Comparison of ENCODE assay signal across 1 cellular context in genomic region chr15:55407949-55408766, GRCh38.
A peak's percentile ranks its signal among the peaks of the same experiment; 100 is the strongest.
TF ChIP-seq lines count a peak whose summit lies in the region.

Gene CCPG1, minus strand, starts transcription at chr15:55408359. Its CDS starts 18,935 bp downstream, at chr15:55389424.
Gene PIERCE2, plus strand, starts transcription at chr15:55408495. Its CDS starts 274 bp downstream, at chr15:55408769.

TF ChIP-seq in K562, 482 proteins besides CTCF, POLR2A, EP300 and RAD21 (continued from another document and continues in another):
- TF ChIP-seq REST (CRISPR knock-in tag; IDR thresholded peaks at IDR 0.05; ENCODE audit: low read depth) (0 out of 2 replicates have a peak, but pooled peaks have one; percentile 61), KDM1A (IDR thresholded peaks at IDR 0.05) (peak in 1 of 2 experiments; percentile 57; a peak in 2 of 4 replicates), TCF7 (IDR thresholded peaks at IDR 0.05; ENCODE audit: borderline replicate concordance) (no peak), PRPF4 (IDR thresholded peaks at IDR 0.05; ENCODE audit: insufficient read depth, low read depth, low read length, poor library complexity, severe bottlenecking) (peak; percentile 51), HDAC8 (tag; IDR thresholded peaks at IDR 0.05) (no peak), L3MBTL2 (IDR thresholded peaks at IDR 0.05) (peak; percentile 88), MCM2 (IDR thresholded peaks at IDR 0.05; ENCODE audit: low read depth) (no peak), ZBTB26 (CRISPR knock-in tag; IDR thresholded peaks at IDR 0.05) (no peak), ARHGAP35 (IDR thresholded peaks at IDR 0.05; ENCODE audit: partially characterized antibody) (no peak), NFATC3 (IDR thresholded peaks at IDR 0.05) (no peak), E2F8 (IDR thresholded peaks at IDR 0.05; ENCODE audit: low read depth, partially characterized antibody) (no peak), HNRNPLL (IDR thresholded peaks at IDR 0.05; ENCODE audit: low read depth, low read length, poor library complexity, severe bottlenecking) (peak; percentile 80), POLR2B (IDR thresholded peaks at IDR 0.05; ENCODE audit: low read depth, partially characterized antibody) (peak; percentile 64), ZBTB12 (CRISPR knock-in tag; IDR thresholded peaks at IDR 0.05) (peak; percentile 70), MLX (CRISPR knock-in tag; conservative IDR thresholded peaks at IDR 0.05) (no peak), SRSF7 (optimal IDR thresholded peaks at IDR 0.05; ENCODE audit: low read depth, low read length) (no peak), SOX6 (IDR thresholded peaks at IDR 0.05) (peak; percentile 43; the same call in 1 of the 2 replicates), BRCA1 (IDR thresholded peaks at IDR 0.05) (no peak), BRCA1 (CRISPR knock-in tag; IDR thresholded peaks at IDR 0.05) (no peak), HMGXB4 (CRISPR knock-in tag; IDR thresholded peaks at IDR 0.05) (peak; percentile 91; the same call in 1 of the 2 replicates), ZNF347 (CRISPR knock-in tag; IDR thresholded peaks at IDR 0.05; ENCODE audit: low read depth) (no peak), CAMTA2 (CRISPR knock-in tag; conservative IDR thresholded peaks at IDR 0.05) (no peak), BHLHE40 (IDR thresholded peaks at IDR 0.05; ENCODE audit: low read length) (peak; percentile 53), HDGF (IDR thresholded peaks at IDR 0.05) (no peak), CCNT2 (IDR thresholded peaks at IDR 0.05; ENCODE audit: borderline replicate concordance, extremely low read depth, insufficient read length, low read depth, low read length) (peak; percentile 89), ZNF79 (CRISPR knock-in tag; IDR thresholded peaks at IDR 0.05; ENCODE audit: low read depth) (no peak), XRCC5 (IDR thresholded peaks at IDR 0.05; ENCODE audit: low read depth, low read length) (0 out of 2 replicates have a peak, but pooled peaks have one; percentile 61), POLR2H (tag; IDR thresholded peaks at IDR 0.05; ENCODE audit: low read depth) (peak; percentile 74), TAF1 (IDR thresholded peaks at IDR 0.05; ENCODE audit: control insufficient read depth, extremely low read depth, insufficient read depth, low read length, severe bottlenecking) (peak; percentile 80), DIDO1 (tag; IDR thresholded peaks at IDR 0.05; ENCODE audit: low read depth) (no peak), ZBTB2 (IDR thresholded peaks at IDR 0.05) (0 out of 2 replicates have a peak, but pooled peaks have one; percentile 9), ZNF146 (CRISPR knock-in tag; IDR thresholded peaks at IDR 0.05; ENCODE audit: unreplicated experiment) (no peak), STAG1 (CRISPR knock-in tag; IDR thresholded peaks at IDR 0.05; ENCODE audit: borderline replicate concordance) (no peak), MEF2D (tag; conservative IDR thresholded peaks at IDR 0.05; ENCODE audit: low read depth) (no peak), GTF3C2 (IDR thresholded peaks at IDR 0.05; ENCODE audit: borderline replicate concordance, extremely low read depth, insufficient read length) (no peak), ZNF395 (CRISPR knock-in tag; IDR thresholded peaks at IDR 0.05) (peak; percentile 67; the same call in 1 of the 2 replicates), NCOA2 (IDR thresholded peaks at IDR 0.05; ENCODE audit: partially characterized antibody in 2 of 2) (no peak), CHD4 (IDR thresholded peaks at IDR 0.05; ENCODE audit: insufficient read depth, insufficient replicate concordance, low read depth, low read length, poor library complexity, severe bottlenecking) (no peak), CLOCK (CRISPR knock-in tag; IDR thresholded peaks at IDR 0.05; ENCODE audit: borderline replicate concordance) (no peak)
